31 cellular contexts compared by ENCODE assay signal in the genomic region with DNA sequence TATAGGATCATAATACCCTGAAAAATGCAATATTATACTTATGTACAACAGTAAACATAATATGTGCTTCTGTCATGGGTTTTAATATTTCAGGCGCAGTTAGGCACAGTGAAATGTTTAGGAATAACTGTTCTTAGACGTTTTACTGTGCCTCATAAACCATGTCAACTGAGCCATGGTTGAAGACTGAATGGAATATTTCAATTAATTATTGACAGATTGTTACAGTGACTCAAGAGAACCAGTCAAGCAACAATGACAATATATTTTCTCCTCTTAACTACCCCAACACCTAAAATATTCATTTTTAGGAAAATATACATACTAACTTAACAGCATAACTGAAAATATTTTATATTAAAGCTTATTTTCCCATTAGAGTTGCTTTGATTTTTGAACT.
"Had no signal": no experiment of that assay in that cellular context is flagged by ENCODE, and none has a peak within 500 bp of the region (broad histone marks: within the 10 kb centered on the region; RNA-seq: fewer than 3 reads in every experiment).

No MANE protein-coding gene starts in this region.

- H3K4me3 ChIP-seq: left lung, lower lobe of right lung, neural progenitor cell, psoas muscle, right atrium auricular region, right lobe of liver, smooth muscle cell, stomach, testis, thyroid gland, transverse colon, upper lobe of left lung, vagina had no signal

- H3K36me3 ChIP-seq: left lung, lower lobe of right lung, neural progenitor cell, neutrophil, right atrium auricular region, right lobe of liver, stomach, thyroid gland, transverse colon, upper lobe of left lung, vagina had no signal

- DNase-seq: hypothalamus; immature natural killer cell; kidney; left cardiac atrium; left lung; lower lobe of right lung; mammary epithelial cell; mesenchymal stem cell; naive B cell; natural killer cell; nephron progenitor cell; occipital lobe; psoas muscle; right lobe of liver; stimulated activated CD4-positive, alpha-beta T cell treated with anti-CD3 and anti-CD28 coated beads, Interleukin-12 subunit alpha, Interleukin-12 subunit beta, amount 100 ng/mL, for 4 hours; stimulated activated CD4-positive, alpha-beta T cell treated with anti-CD3 and anti-CD28 coated beads, Interleukin-15, amount 100 ng/mL, for 24 hours; stimulated activated CD4-positive, alpha-beta T cell treated with anti-CD3 and anti-CD28 coated beads, Interleukin-2, amount 100 ng/mL, for 24 hours; stimulated activated CD4-positive, alpha-beta T cell treated with anti-CD3 and anti-CD28 coated beads, Interleukin-4, amount 100 ng/mL, for 1 hour; stimulated activated naive B cell treated with anti-CD40 and anti-IgM and Interleukin-4, amounts not matched to agents 10 μg/mL and 1 μg/mL and 100 μg/mL, for 72 hours; stimulated activated naive CD8-positive, alpha-beta T cell treated with anti-CD3 and anti-CD28 coated beads, Interleukin-15, Interleukin-2, amounts not matched to agents 100 U/mL and 50 U/mL, for 24 hours; stomach; testis; thyroid gland; transverse colon; upper lobe of left lung had no signal

- H3K27ac ChIP-seq: left lung, lower lobe of right lung, neural progenitor cell, neutrophil, parathyroid adenoma, psoas muscle, right atrium auricular region, right lobe of liver, stomach, testis, thyroid gland, transverse colon, upper lobe of left lung, vagina had no signal

- H3K9me3 ChIP-seq: left lung, lower lobe of right lung, neutrophil, psoas muscle, right atrium auricular region, right lobe of liver, stomach, testis, thyroid gland, transverse colon, upper lobe of left lung, vagina had no signal

- H3K4me1 ChIP-seq: left lung, lower lobe of right lung, parathyroid adenoma, psoas muscle, right atrium auricular region, right lobe of liver, stomach, testis, thyroid gland, transverse colon, vagina had no signal

- H3K27me3 ChIP-seq: left lung, neural progenitor cell, neutrophil, right atrium auricular region, right lobe of liver, stomach, testis, thyroid gland, transverse colon, upper lobe of left lung, vagina had no signal
